Comparison of ENCODE assay signal across 6 cellular contexts in genomic region chr15:83892498-83892897, GRCh38.
"Had no signal": no experiment of that assay in that cellular context is flagged by ENCODE, and none has a peak within 500 bp of the region (broad histone marks: within the 10 kb centered on the region; RNA-seq: fewer than 3 reads in every experiment).

No MANE protein-coding gene starts in this region.

- H3K4me3 ChIP-seq: K562 had no signal

- DNase-seq: IMR-90, KBM-7, KG1 had no signal

- H3K27ac ChIP-seq: HL-60 had no signal

- ATAC-seq: HepG2, K562 had no signal
